ENCODE assay signal across 8 cellular contexts in genomic region chr14:30906752-30907658, GRCh38. TPM values are rescaled to one million over a fixed set of nuclear protein-coding genes. Genes with fewer than 3 reads are reported as not detected.
DNase-seq lines count a peak whose midpoint lies in the region; ATAC-seq and TF ChIP-seq lines count a peak whose summit lies in the region.

No MANE protein-coding gene starts in this region.

- TF ChIP-seq CTCF in AG09309 (IDR thresholded peaks at IDR 0.05; ENCODE audit: control insufficient read depth, insufficient read depth, low read depth, low read length, missing control alignments) (peak; percentile 12), GM13976 (IDR thresholded peaks at IDR 0.05; ENCODE audit: borderline replicate concordance, control extremely low read depth, extremely low read depth, insufficient read depth, missing control alignments) (peak; percentile 42), ascending aorta (IDR thresholded peaks at IDR 0.05) (peak in 1 of 3 experiments; percentile 19)

- no peak overlapping the region for H3K27ac Mint-ChIP-seq in effector memory CD8-positive, alpha-beta T cell

- H3K27me3 ChIP-seq in ascending aorta: no peaks in the 10 kb centered on the region

- peaks cover 0 to 2% of the 10 kb centered on the region in 2 donors for H3K4me1 Mint-ChIP-seq in effector memory CD8-positive, alpha-beta T cell (ENCODE audit: low read depth in 2 of 2)

- DNase-seq in AG09309 (ENCODE audit: low read depth) (no peak), GM13976 (ENCODE audit: low spot score) (no peak), SHP77 treated with DMSO at 0.1 percent for 48 hours (lab: John Stamatoyannopoulos, UW) (peak; percentile 16), glomerular visceral epithelial cell (ENCODE audit: extremely low spot score) (peak; percentile 38), ascending aorta (ENCODE audit: low spot score in 2 of 2) (no peak)
- no peak for DNase-seq in effector memory CD8-positive, alpha-beta T cell

- no peak overlapping the region for H3K27ac ChIP-seq in ascending aorta

- H3K4me1 ChIP-seq in ascending aorta: no peaks in the 10 kb centered on the region

- H3K4me3 ChIP-seq in AG09309 (ENCODE audit: control insufficient read depth, low read depth, low read length) (no peak overlapping the region), ascending aorta (no peak overlapping the region)

- intact Hi-C loops in ascending aorta (cut with DNase I): loop anchor here (10.0 kb wide), 1 partner anchor 252 kb away; no protein-coding TSS in a partner anchor

- peaks cover 31 to 67% of the 10 kb centered on the region in 2 donors for H3K36me3 ChIP-seq in ascending aorta

- no peaks in the 10 kb centered on the region for H3K9me3 Mint-ChIP-seq in effector memory CD8-positive, alpha-beta T cell

- ATAC-seq in effector memory CD8-positive, alpha-beta T cell (replicated peaks): no peak
- no peak for ATAC-seq in GM19023 (IDR thresholded peaks at IDR 0.05; ENCODE audit: unreplicated experiment)
- no peak for ATAC-seq in GM21619 (IDR thresholded peaks at IDR 0.05; ENCODE audit: unreplicated experiment)

- in situ Hi-C loops in GM13976 (cut with MboI; ENCODE audit: low sequenced_read_pairs, unreplicated experiment): loop anchor here (10.0 kb wide), 1 partner anchor 252 kb away; no protein-coding TSS in a partner anchor

- peaks cover 21% of the 10 kb centered on the region for H3K36me3 Mint-ChIP-seq in effector memory CD8-positive, alpha-beta T cell (ENCODE audit: insufficient read depth)

- no peaks in the 10 kb centered on the region for H3K9me3 ChIP-seq in ascending aorta

- no peaks in the 10 kb centered on the region for H3K27me3 Mint-ChIP-seq in effector memory CD8-positive, alpha-beta T cell

- no peak overlapping the region for H3K4me3 Mint-ChIP-seq in effector memory CD8-positive, alpha-beta T cell

RNA-seq across cellular contexts. Expression of gene COCH, which starts 32.6 kb away (rescaled TPM):
- total RNA-seq in ascending aorta: 0.11 TPM

Comparison
In these comparisons a context has a peak if more than half of its experiments do, and no peak if none do; other contexts are left out.
1. DNase-seq: peak in SHP77 treated with DMSO at 0.1 percent for 48 hours (single experiment) and glomerular visceral epithelial cell (single experiment); none in AG09309 (single experiment), GM13976 (single experiment), ascending aorta (0 of 2) and effector memory CD8-positive, alpha-beta T cell (0 of 3).